ENCODE assay signal across 28 cellular contexts in genomic region chr6:98590957-98591356, GRCh38.
DNase-seq lines count a peak whose midpoint lies in the region; ATAC-seq and TF ChIP-seq lines count a peak whose summit lies in the region.
"Had no signal": no experiment of that assay in that cellular context is flagged by ENCODE, and none has a peak within 500 bp of the region (broad histone marks: within the 10 kb centered on the region; RNA-seq: fewer than 3 reads in every experiment).

No MANE protein-coding gene starts in this region.

- TF ChIP-seq CTCF in neural cell (IDR thresholded peaks at IDR 0.05; ENCODE audit: poor library complexity, severe bottlenecking), result no peak

- no peaks in the 10 kb centered on the region for H3K9me2 ChIP-seq in neural cell (ENCODE audit: insufficient read depth, low read length)

- DNase-seq in DMS153 (lab: John Stamatoyannopoulos, UW) (peak; percentile 37), DMS153 treated with DMSO at 0.1 percent for 48 hours (lab: John Stamatoyannopoulos, UW; ENCODE audit: unreplicated experiment) (no peak), NCI-H146 treated with DMSO at 0.1 percent for 48 hours (lab: John Stamatoyannopoulos, UW; ENCODE audit: unreplicated experiment) (peak; percentile 6), NCI-H2227 treated with DMSO at 0.1 percent for 48 hours (lab: John Stamatoyannopoulos, UW) (peak; percentile 50), DMS114 treated with DMSO at 0.1 percent for 48 hours (lab: John Stamatoyannopoulos, UW; ENCODE audit: unreplicated experiment) (no peak)
- DNase-seq: Caco-2; CD4-positive, alpha-beta memory T cell; DMS 273 treated with DMSO at 0.1 percent for 48 hours; EL; H7; MG63; NCI-H1436; NCI-H2081; NCI-H524 treated with DMSO at 0.1 percent for 48 hours; PC-9; RPMI8226; SHP77; SW 1271; T-helper 2 cell had no signal

- no peak for TF ChIP-seq EP300 in neural cell (conservative IDR thresholded peaks at IDR 0.05; ENCODE audit: poor library complexity, severe bottlenecking)

- no peaks in the 10 kb centered on the region for H3K36me3 ChIP-seq in neural cell (ENCODE audit: insufficient read depth, low read length)
- H3K36me3 ChIP-seq: BLaER1 treated with 17β-estradiol and CSF1 and Interleukin-3, amounts not matched to agents 10 nM and 100 nM; MG63 had no signal

- peak overlapping the region; percentile 40 for H3K27ac ChIP-seq in neural cell (ENCODE audit: low read length)
- H3K27ac ChIP-seq: 22Rv1; BLaER1 treated with 17β-estradiol and CSF1 and Interleukin-3, amounts not matched to agents 10 nM and 100 nM; HL-60; PC-9; SK-N-MC had no signal

- no peaks in the 10 kb centered on the region for H3K79me2 ChIP-seq in neural cell (replicated peaks; ENCODE audit: insufficient read depth, low read length)

- peak overlapping the region; percentile 17 for H3K9ac ChIP-seq in neural cell (ENCODE audit: low read length)
- H3K9ac ChIP-seq: BLaER1 treated with 17β-estradiol and CSF1 and Interleukin-3, amounts not matched to agents 10 nM and 100 nM had no signal

- no peaks in the 10 kb centered on the region for H4K20me1 ChIP-seq in neural cell (ENCODE audit: insufficient read depth)
- H4K20me1 ChIP-seq: BLaER1 treated with 17β-estradiol and CSF1 and Interleukin-3, amounts not matched to agents 10 nM and 100 nM had no signal

- no peak overlapping the region for H3K4me2 ChIP-seq in neural cell (ENCODE audit: low read length)
- H3K4me2 ChIP-seq: BLaER1 treated with 17β-estradiol and CSF1 and Interleukin-3, amounts not matched to agents 10 nM and 100 nM; PC-9 had no signal

- peaks cover 7% of the 10 kb centered on the region for H3F3A ChIP-seq in neural cell (ENCODE audit: insufficient read depth, low read length, poor library complexity, severe bottlenecking)

- ATAC-seq in HG02981 (IDR thresholded peaks at IDR 0.05; ENCODE audit: unreplicated experiment) (no peak), HG03521 (IDR thresholded peaks at IDR 0.05; ENCODE audit: unreplicated experiment) (no peak)
- ATAC-seq: HepG2, K562 had no signal

- H2AFZ ChIP-seq in neural cell (ENCODE audit: low read depth, low read length), result no peak overlapping the region
- H2AFZ ChIP-seq: PC-9 had no signal

- H3K27me3 ChIP-seq in neural cell (ENCODE audit: insufficient read depth, low read depth, low read length), result no peaks in the 10 kb centered on the region
- H3K27me3 ChIP-seq: BLaER1 treated with 17β-estradiol and CSF1 and Interleukin-3, amounts not matched to agents 10 nM and 100 nM; MG63 had no signal

- no peak for TF ChIP-seq RAD21 in neural cell (conservative IDR thresholded peaks at IDR 0.05)

- H3K4me3 ChIP-seq in neural cell (ENCODE audit: low read length), result no peak overlapping the region
- H3K4me3 ChIP-seq: BLaER1 treated with 17β-estradiol and CSF1 and Interleukin-3, amounts not matched to agents 10 nM and 100 nM; K562; MG63; PC-9; SK-N-MC had no signal

- no peaks in the 10 kb centered on the region for H3K9me3 ChIP-seq in neural cell (ENCODE audit: low read length)
- H3K9me3 ChIP-seq: BLaER1 treated with 17β-estradiol and CSF1 and Interleukin-3, amounts not matched to agents 10 nM and 100 nM; Caco-2; MG63 had no signal

TF ChIP-seq in neural cell, 6 proteins besides CTCF, POLR2A, EP300 and RAD21:
- TF ChIP-seq MXI1 (conservative IDR thresholded peaks at IDR 0.05; ENCODE audit: poor library complexity, severe bottlenecking) (no peak), POLR2AphosphoS5 (IDR thresholded peaks at IDR 0.05) (peak; percentile 38)

Comparison
In these comparisons a context has a peak if more than half of its experiments do, and no peak if none do; other contexts are left out.
1. DNase-seq: peak in DMS153 (single experiment), NCI-H146 treated with DMSO at 0.1 percent for 48 hours (single experiment) and NCI-H2227 treated with DMSO at 0.1 percent for 48 hours (single experiment); none in DMS153 treated with DMSO at 0.1 percent for 48 hours (single experiment) and DMS114 treated with DMSO at 0.1 percent for 48 hours (single experiment).